1 cellular context compared by ENCODE assay signal in the genomic region with DNA sequence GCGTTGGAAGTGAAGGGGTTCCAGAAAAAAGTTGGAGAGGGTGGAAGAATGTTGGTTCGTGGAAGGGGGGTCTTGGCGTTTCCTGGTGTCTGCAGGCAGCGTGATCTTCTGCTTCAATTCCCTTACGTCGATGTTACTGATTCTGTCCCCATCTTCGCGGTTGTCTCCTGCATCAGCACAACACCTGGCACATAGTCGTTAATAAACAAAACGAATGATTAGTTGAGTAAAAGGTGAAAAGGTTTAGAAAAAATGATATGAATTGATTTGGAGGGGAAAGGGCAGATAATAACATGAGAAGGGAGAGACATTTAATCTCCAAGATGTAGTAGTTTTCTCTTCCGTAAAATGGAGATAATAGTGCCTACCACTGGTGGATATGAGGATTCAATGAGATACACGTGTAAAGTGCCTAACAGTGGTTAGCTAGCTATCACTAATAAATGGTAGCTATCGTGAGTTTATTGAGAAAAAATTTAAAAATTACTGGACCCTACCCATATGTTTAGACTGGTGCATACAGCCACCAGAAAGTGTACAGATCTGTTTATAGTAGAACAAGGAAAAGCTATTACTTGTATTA.
TF ChIP-seq lines count a peak whose summit lies in the region.

No MANE protein-coding gene starts in this region.

TF ChIP-seq in GM12891, 5 proteins besides CTCF, POLR2A, EP300 and RAD21 (continued from another document):
- no peak for TF ChIP-seq TAF1 (IDR thresholded peaks at IDR 0.05; ENCODE audit: low read depth, low read length)
